In genomic region chr21:34088752-34089151, GRCh38 we compare ENCODE assay signal across 15 cellular contexts. TPM values are rescaled to one million over a fixed set of nuclear protein-coding genes. Genes with fewer than 3 reads are reported as not detected.
DNase-seq lines count a peak whose midpoint lies in the region; TF ChIP-seq lines count a peak whose summit lies in the region.
"Had no signal": no experiment of that assay in that cellular context is flagged by ENCODE, and none has a peak within 500 bp of the region (broad histone marks: within the 10 kb centered on the region; RNA-seq: fewer than 3 reads in every experiment).

No MANE protein-coding gene starts in this region.

- H2AFZ ChIP-seq in Loucy (ENCODE audit: low read length), result no peak overlapping the region
- H2AFZ ChIP-seq: GM23338 had no signal

- no peaks in the 10 kb centered on the region for H3K9me3 ChIP-seq in Loucy (ENCODE audit: insufficient read depth, low read depth, low read length)
- H3K9me3 ChIP-seq: A549 had no signal

- intact Hi-C loops in activated CD4-positive, alpha-beta T cell treated with anti-CD3 and anti-CD28 coated beads, Interleukin-2, amount 10 ng/mL, durations not matched to agents 24 days and 14 days (cut with micrococcal nuclease), result no loop called here

- H3K9me2 ChIP-seq in Loucy (replicated peaks; ENCODE audit: low read depth, low read length), result no peaks in the 10 kb centered on the region

- H4K20me1 ChIP-seq in Loucy (ENCODE audit: insufficient read depth, low read length, poor library complexity, severe bottlenecking), result peaks cover 78% of the 10 kb centered on the region

- H3K9ac ChIP-seq in Loucy (ENCODE audit: low read depth, low read length, poor library complexity, severe bottlenecking), result no peak overlapping the region

- TF ChIP-seq CTCF in Loucy (conservative IDR thresholded peaks at IDR 0.05; ENCODE audit: low read length) (no peak), chondrocyte (IDR thresholded peaks at IDR 0.05) (no peak)

- H3K27me3 Mint-ChIP-seq in activated CD4-positive, alpha-beta T cell treated with anti-CD3 and anti-CD28 coated beads, Interleukin-2, amount 10 ng/mL, durations not matched to agents 24 days and 14 days, result no peaks in the 10 kb centered on the region
- H3K27me3 Mint-ChIP-seq in activated CD4-positive, alpha-beta T cell treated with anti-CD3 and anti-CD28 coated beads, Interleukin-2, amount 10 ng/mL, durations not matched to agents 7 days and 5 days, result no peaks in the 10 kb centered on the region
- H3K27me3 Mint-ChIP-seq in chondrocyte (ENCODE audit: low read depth), result no peaks in the 10 kb centered on the region
- H3K27me3 Mint-ChIP-seq: CD4-positive, alpha-beta memory T cell had no signal

- H3K27me3 ChIP-seq in Loucy (ENCODE audit: insufficient read depth, low read length, poor library complexity, severe bottlenecking), result no peaks in the 10 kb centered on the region

- peak overlapping the region; percentile 86 for H3K4me2 ChIP-seq in Loucy (ENCODE audit: low read depth, low read length, poor library complexity, severe bottlenecking)
- H3K4me2 ChIP-seq: A549, GM23338 had no signal

- peaks cover 4% of the 10 kb centered on the region; the same call in 1 of the 2 replicates for H3F3A ChIP-seq in Loucy (ENCODE audit: low read depth)

- H3K36me3 ChIP-seq in Loucy (ENCODE audit: insufficient read depth, low read length), result 0 out of 2 replicates have a peak, but pooled peaks cover 11% of the 10 kb centered on the region

- peaks cover 98% of the 10 kb centered on the region for H3K79me2 ChIP-seq in Loucy (ENCODE audit: insufficient read depth, low read length)

- peaks cover 41% of the 10 kb centered on the region for H3K36me3 Mint-ChIP-seq in activated CD4-positive, alpha-beta T cell treated with anti-CD3 and anti-CD28 coated beads, Interleukin-2, amount 10 ng/mL, durations not matched to agents 24 days and 14 days (ENCODE audit: low read depth)
- H3K36me3 Mint-ChIP-seq in activated CD4-positive, alpha-beta T cell treated with anti-CD3 and anti-CD28 coated beads, Interleukin-2, amount 10 ng/mL, durations not matched to agents 7 days and 5 days (ENCODE audit: low read depth), result peaks cover 30% of the 10 kb centered on the region
- H3K36me3 Mint-ChIP-seq in chondrocyte (ENCODE audit: low read depth), result peaks cover 6% of the 10 kb centered on the region

- H3K4me1 Mint-ChIP-seq in activated CD4-positive, alpha-beta T cell treated with anti-CD3 and anti-CD28 coated beads, Interleukin-2, amount 10 ng/mL, durations not matched to agents 24 days and 14 days, result peaks cover 36% of the 10 kb centered on the region
- peaks cover 50% of the 10 kb centered on the region for H3K4me1 Mint-ChIP-seq in activated CD4-positive, alpha-beta T cell treated with anti-CD3 and anti-CD28 coated beads, Interleukin-2, amount 10 ng/mL, durations not matched to agents 7 days and 5 days
- peaks cover 43% of the 10 kb centered on the region for H3K4me1 Mint-ChIP-seq in chondrocyte (ENCODE audit: low read depth)

- no peak for DNase-seq in activated CD4-positive, alpha-beta T cell treated with anti-CD3 and anti-CD28 coated beads, Interleukin-2, amount 10 ng/mL, durations not matched to agents 24 days and 14 days
- no peak for DNase-seq in activated CD4-positive, alpha-beta T cell treated with anti-CD3 and anti-CD28 coated beads, Interleukin-2, amount 10 ng/mL, durations not matched to agents 7 days and 5 days
- no peak for DNase-seq in chondrocyte (ENCODE audit: low spot score)
- no peak for DNase-seq in KBM-7
- DNase-seq in SHP77 (lab: John Stamatoyannopoulos, UW), result no peak
- no peak for DNase-seq in activated CD4-positive, CD25-positive, alpha-beta regulatory T cell (lab: John Stamatoyannopoulos, UW)
- DNase-seq: AML-193; CD4-positive, alpha-beta memory T cell; DMS153; DMS79 treated with DMSO at 0.1 percent for 48 hours; GF-D8; HCEC 1CT had no signal

- no peak overlapping the region for H3K4me3 ChIP-seq in Loucy (ENCODE audit: low read length, poor library complexity, severe bottlenecking)
- H3K4me3 ChIP-seq: A549, GM23338 had no signal

- in situ Hi-C loops in KBM-7 (cut with MboI; ENCODE audit: low pct_unique_long_range_greater_than_20kb, low sequenced_read_pairs), result no loop called here

- peak overlapping the region; percentile 15 for H3K4me3 Mint-ChIP-seq in activated CD4-positive, alpha-beta T cell treated with anti-CD3 and anti-CD28 coated beads, Interleukin-2, amount 10 ng/mL, durations not matched to agents 24 days and 14 days
- no peak overlapping the region for H3K4me3 Mint-ChIP-seq in activated CD4-positive, alpha-beta T cell treated with anti-CD3 and anti-CD28 coated beads, Interleukin-2, amount 10 ng/mL, durations not matched to agents 7 days and 5 days
- H3K4me3 Mint-ChIP-seq in chondrocyte (ENCODE audit: unreplicated experiment), result no peak overlapping the region
- H3K4me3 Mint-ChIP-seq: GM23338 had no signal

- CTCF ChIA-PET in activated CD4-positive, alpha-beta T cell treated with anti-CD3 and anti-CD28 coated beads, Interleukin-2, amount 10 ng/mL, durations not matched to agents 7 days and 5 days (lab: Charles Lee), result interaction anchor here (0.6 kb wide), 1 partner anchor 151 kb away, joined by 3 read pairs; no protein-coding TSS in a partner anchor

- POLR2A ChIA-PET in activated CD4-positive, alpha-beta T cell treated with anti-CD3 and anti-CD28 coated beads, Interleukin-2, amount 10 ng/mL, durations not matched to agents 7 days and 5 days (lab: Charles Lee), result no interaction called here

- peaks cover 87% of the 10 kb centered on the region for H3K4me1 ChIP-seq in Loucy (ENCODE audit: insufficient read depth, low read length, poor library complexity, severe bottlenecking)
- H3K4me1 ChIP-seq: A549 had no signal

- no peaks in the 10 kb centered on the region for H3K9me3 Mint-ChIP-seq in activated CD4-positive, alpha-beta T cell treated with anti-CD3 and anti-CD28 coated beads, Interleukin-2, amount 10 ng/mL, durations not matched to agents 24 days and 14 days
- H3K9me3 Mint-ChIP-seq in activated CD4-positive, alpha-beta T cell treated with anti-CD3 and anti-CD28 coated beads, Interleukin-2, amount 10 ng/mL, durations not matched to agents 7 days and 5 days, result no peaks in the 10 kb centered on the region
- no peaks in the 10 kb centered on the region for H3K9me3 Mint-ChIP-seq in chondrocyte (ENCODE audit: low read depth)
- H3K9me3 Mint-ChIP-seq: CD4-positive, alpha-beta memory T cell; GM23338 had no signal

- H3K27ac Mint-ChIP-seq in activated CD4-positive, alpha-beta T cell treated with anti-CD3 and anti-CD28 coated beads, Interleukin-2, amount 10 ng/mL, durations not matched to agents 24 days and 14 days, result peak overlapping the region; percentile 3
- H3K27ac Mint-ChIP-seq in activated CD4-positive, alpha-beta T cell treated with anti-CD3 and anti-CD28 coated beads, Interleukin-2, amount 10 ng/mL, durations not matched to agents 7 days and 5 days, result no peak overlapping the region
- peak overlapping the region; percentile 57 for H3K27ac Mint-ChIP-seq in chondrocyte (ENCODE audit: unreplicated experiment)
- H3K27ac Mint-ChIP-seq: GM23338 had no signal

RNA-seq across cellular contexts. Expression of gene MRPS6, which starts 15.4 kb away (rescaled TPM):
- total RNA-seq in activated CD4-positive, alpha-beta T cell treated with anti-CD3 and anti-CD28 coated beads, Interleukin-2, amount 10 ng/mL, durations not matched to agents 24 days and 14 days, result 151 and 154 TPM in 2 replicates
- total RNA-seq in activated CD4-positive, alpha-beta T cell treated with anti-CD3 and anti-CD28 coated beads, Interleukin-2, amount 10 ng/mL, durations not matched to agents 7 days and 5 days, result 10 to 100 TPM; 77.8 to 88.2 TPM
- total RNA-seq in chondrocyte, result 102 to 106 TPM (median 104 TPM) in 3 replicates

RNA-seq across cellular contexts. Expression of gene SLC5A3, which starts 15.4 kb away (rescaled TPM):
- total RNA-seq in activated CD4-positive, alpha-beta T cell treated with anti-CD3 and anti-CD28 coated beads, Interleukin-2, amount 10 ng/mL, durations not matched to agents 24 days and 14 days, result 52.8 and 55.4 TPM in 2 replicates
- total RNA-seq in activated CD4-positive, alpha-beta T cell treated with anti-CD3 and anti-CD28 coated beads, Interleukin-2, amount 10 ng/mL, durations not matched to agents 7 days and 5 days, result 10 to 100 TPM; 23.9 to 24.0 TPM
- 47.6 to 92.7 TPM (median 48.0 TPM) in 3 replicates for total RNA-seq in chondrocyte
